1 cellular context compared by ENCODE assay signal in genomic region chr6:34610819-34611477, GRCh38.
TF ChIP-seq lines count a peak whose summit lies in the region.

No MANE protein-coding gene starts in this region.

TF ChIP-seq in K562, 482 proteins besides CTCF, POLR2A, EP300 and RAD21 (continued from another document and continues in another):
- TF ChIP-seq ARID4B (CRISPR knock-in tag; IDR thresholded peaks at IDR 0.05) (no peak), ZC3H8 (IDR thresholded peaks at IDR 0.05) (no peak), JUN (IDR thresholded peaks at IDR 0.05; ENCODE audit: borderline replicate concordance, low read depth, low read length) (peak; percentile 88), JUN (CRISPR knock-in tag; IDR thresholded peaks at IDR 0.05; ENCODE audit: borderline replicate concordance) (no peak), SMARCE1 (IDR thresholded peaks at IDR 0.05) (peak; percentile 88), ZNF311 (CRISPR knock-in tag; IDR thresholded peaks at IDR 0.05) (no peak), UBTF (IDR thresholded peaks at IDR 0.05; ENCODE audit: borderline replicate concordance in 1 of 2, low read depth in 2 of 2, low read length in 2 of 2) (no peak), SMARCA4 (IDR thresholded peaks at IDR 0.05) (peak; percentile 89), NBN (IDR thresholded peaks at IDR 0.05; ENCODE audit: low read depth) (0 out of 2 replicates have a peak, but pooled peaks have one; percentile 77), ZBTB49 (CRISPR knock-in tag; IDR thresholded peaks at IDR 0.05; ENCODE audit: borderline replicate concordance) (no peak), CBX1 (IDR thresholded peaks at IDR 0.05; ENCODE audit: low read depth) (no peak), TRIM25 (IDR thresholded peaks at IDR 0.05; ENCODE audit: borderline replicate concordance) (no peak), TAL1 (IDR thresholded peaks at IDR 0.05) (0 out of 2 replicates have a peak, but pooled peaks have one; percentile 3), ZNF668 (CRISPR knock-in tag; IDR thresholded peaks at IDR 0.05) (no peak), MED1 (CRISPR knock-in tag; IDR thresholded peaks at IDR 0.05; ENCODE audit: borderline replicate concordance) (no peak), PHF20 (IDR thresholded peaks at IDR 0.05; ENCODE audit: partially characterized antibody) (no peak), BRD9 (IDR thresholded peaks at IDR 0.05; ENCODE audit: low read depth, partially characterized antibody) (peak; percentile 33), POLR2H (tag; IDR thresholded peaks at IDR 0.05; ENCODE audit: low read depth) (no peak), DPF2 (IDR thresholded peaks at IDR 0.05) (peak; percentile 95), SNIP1 (IDR thresholded peaks at IDR 0.05; ENCODE audit: low read depth) (no peak), TSHZ1 (CRISPR knock-in tag; IDR thresholded peaks at IDR 0.05) (no peak), EP400 (IDR thresholded peaks at IDR 0.05) (no peak), SMARCC2 (IDR thresholded peaks at IDR 0.05; ENCODE audit: low read depth) (peak; percentile 37), ZFPM2 (CRISPR knock-in tag; IDR thresholded peaks at IDR 0.05) (no peak), ZNF24 (IDR thresholded peaks at IDR 0.05) (no peak), ARID1B (IDR thresholded peaks at IDR 0.05) (peak; percentile 79), FOSL1 (tag; conservative IDR thresholded peaks at IDR 0.05) (peak; percentile 95), POLR2AphosphoS5 (IDR thresholded peaks at IDR 0.05; ENCODE audit: control insufficient read depth, insufficient read depth, low read depth, low read length) (no peak), TEAD2 (tag; IDR thresholded peaks at IDR 0.05) (no peak), PRMT5 (CRISPR knock-in tag; IDR thresholded peaks at IDR 0.05) (no peak), TEAD4 (IDR thresholded peaks at IDR 0.05; ENCODE audit: low read length) (peak; percentile 54; the same call in 1 of the 2 replicates), TEAD4 (CRISPR knock-in tag; IDR thresholded peaks at IDR 0.05; ENCODE audit: borderline replicate concordance) (no peak), IRF2 (CRISPR knock-in tag; IDR thresholded peaks at IDR 0.05) (no peak), ZKSCAN1 (IDR thresholded peaks at IDR 0.05; ENCODE audit: low read depth, low read length) (peak; percentile 80), JUND (IDR thresholded peaks at IDR 0.05; ENCODE audit: borderline replicate concordance, low read depth, low read length) (peak; percentile 97), JUND (tag; IDR thresholded peaks at IDR 0.05; ENCODE audit: borderline replicate concordance, low read depth, low read length) (peak; percentile 95), SIRT6 (IDR thresholded peaks at IDR 0.05; ENCODE audit: low read depth, low read length) (no peak), ZNF518B (CRISPR knock-in tag; IDR thresholded peaks at IDR 0.05) (no peak), ZNF644 (tag; IDR thresholded peaks at IDR 0.05; ENCODE audit: low read depth) (no peak), NR2C2 (CRISPR knock-in tag; IDR thresholded peaks at IDR 0.05) (no peak), NR2C2 (tag; IDR thresholded peaks at IDR 0.05) (no peak), HDAC2 (IDR thresholded peaks at IDR 0.05) (peak; percentile 20; the same call in 1 of the 2 replicates), ZNF263 (CRISPR knock-in tag; IDR thresholded peaks at IDR 0.05; ENCODE audit: borderline replicate concordance) (no peak), NFIC (IDR thresholded peaks at IDR 0.05) (no peak), DDX20 (tag; IDR thresholded peaks at IDR 0.05; ENCODE audit: low read depth) (no peak), SRF (CRISPR knock-in tag; IDR thresholded peaks at IDR 0.05) (peak in 1 of 2 experiments; percentile 80; a peak in 2 of 4 replicates), DACH1 (IDR thresholded peaks at IDR 0.05; ENCODE audit: partially characterized antibody) (no peak), ADNP (tag; IDR thresholded peaks at IDR 0.05) (no peak), POU5F1 (IDR thresholded peaks at IDR 0.05; ENCODE audit: borderline replicate concordance, low read depth, low read length, partially characterized antibody) (no peak), ZNF444 (CRISPR knock-in tag; IDR thresholded peaks at IDR 0.05) (peak; percentile 76), ATF1 (CRISPR knock-in tag; IDR thresholded peaks at IDR 0.05) (no peak), ATF1 (tag; IDR thresholded peaks at IDR 0.05) (peak; percentile 17; the same call in 1 of the 2 replicates)
